8 cellular contexts compared by ENCODE assay signal in the genomic region with DNA sequence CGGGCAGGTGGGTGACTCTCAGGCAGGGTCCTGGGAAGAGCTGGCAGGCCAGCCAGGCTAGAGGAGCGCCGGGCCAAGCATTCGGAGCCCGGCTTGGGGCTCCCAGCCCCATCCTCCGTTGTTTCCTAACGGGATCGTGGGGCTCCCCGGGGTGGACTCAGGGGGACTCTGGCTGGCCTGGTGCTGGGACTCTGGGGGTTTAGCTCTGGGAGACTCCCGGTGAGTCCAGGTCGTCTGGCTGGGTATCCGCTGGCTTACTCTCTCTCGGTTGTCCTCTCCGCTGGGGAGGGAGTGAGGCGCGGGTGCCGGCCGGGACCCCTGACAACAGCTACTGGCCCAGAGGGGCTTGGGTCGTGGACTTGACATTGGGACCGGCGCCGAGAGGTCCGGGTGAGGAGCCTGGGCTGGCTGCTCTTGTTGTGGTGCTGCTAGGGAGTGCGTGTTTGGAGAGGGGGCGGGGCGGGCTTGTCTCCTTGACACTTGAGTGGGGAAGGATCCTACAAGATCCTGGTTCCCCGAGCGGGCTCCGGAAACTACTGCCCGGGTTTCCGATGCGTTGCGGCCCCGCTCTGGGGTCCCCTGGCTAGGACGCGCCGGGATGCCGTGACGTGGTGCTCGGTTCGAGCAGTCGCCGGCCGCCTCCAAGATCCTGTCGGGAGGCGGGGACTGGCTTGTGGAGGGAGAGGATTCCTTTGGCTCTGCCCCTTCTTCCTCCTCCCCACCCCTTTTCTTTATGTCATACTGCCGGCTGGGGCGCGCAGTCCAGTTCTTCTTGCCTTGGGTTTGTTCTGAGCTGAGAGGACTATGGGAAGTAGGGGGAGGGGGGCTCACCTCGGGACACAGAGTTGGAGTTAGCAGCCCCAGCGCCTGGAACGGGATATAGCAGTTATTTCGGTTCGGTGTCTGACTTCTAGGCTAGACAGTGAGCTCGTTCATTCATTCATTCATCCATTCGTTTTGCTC. TPM values are rescaled to one million over a fixed set of nuclear protein-coding genes. Genes with fewer than 3 reads are reported as not detected.
DNase-seq lines count a peak whose midpoint lies in the region; ATAC-seq, FAIRE-seq and TF ChIP-seq lines count a peak whose summit lies in the region.

No MANE protein-coding gene starts in this region.

- H3K36me3 ChIP-seq in ES-I3 (ENCODE audit: insufficient read depth, low read length) (no peaks in the 10 kb centered on the region), HEK293 (ENCODE audit: control insufficient read depth in 2 of 2, insufficient read depth in 1 of 2, low read length in 2 of 2) (peaks cover 3 to 47% of the 10 kb centered on the region in 2 experiments; a peak in 2 of 3 replicates), SU-DHL-6 (ENCODE audit: low read length) (peaks cover 19% of the 10 kb centered on the region), cardiac muscle cell (peaks cover 18% of the 10 kb centered on the region), pancreas (no peaks in the 10 kb centered on the region), tibial artery (peaks cover 0 to 12% (median 9%) of the 10 kb centered on the region in 3 donors)

- H3K79me2 ChIP-seq in SU-DHL-6 (ENCODE audit: insufficient read depth, low read length): peaks cover 56% of the 10 kb centered on the region

- H3K4me3 ChIP-seq in HEK293 (ENCODE audit: low read depth, low read length) (peak overlapping the region; percentile 99), NB4 (ENCODE audit: low read depth, low read length) (peak overlapping the region; percentile 83), SU-DHL-6 (ENCODE audit: insufficient read depth, low read length, poor library complexity, severe bottlenecking) (peak overlapping the region; percentile 91), cardiac muscle cell (peak overlapping the region; percentile 91), pancreas (peak overlapping the region; percentile 91 to 97 (median 96)), tibial artery (peak overlapping the region; percentile 80 to 99)

- peaks cover 25% of the 10 kb centered on the region for H3K4me1 ChIP-seq in ES-I3 (ENCODE audit: insufficient read depth, low read length)
- H3K4me1 ChIP-seq in HEK293 (ENCODE audit: control insufficient read depth, insufficient read depth, low read length): 0 out of 2 replicates have a peak, but pooled peaks cover 4% of the 10 kb centered on the region
- H3K4me1 ChIP-seq in cardiac muscle cell (ENCODE audit: low read depth): peaks cover 9% of the 10 kb centered on the region
- peaks cover 6 to 11% (median 10%) of the 10 kb centered on the region in 3 donors for H3K4me1 ChIP-seq in pancreas
- peaks cover 0 to 22% (median 17%) of the 10 kb centered on the region in 4 donors for H3K4me1 ChIP-seq in tibial artery

- peaks cover 28% of the 10 kb centered on the region for H3K4me1 Mint-ChIP-seq in activated naive CD8-positive, alpha-beta T cell treated with anti-CD3 and anti-CD28 coated beads, Interleukin-2, amount 50 U/mL, for 24 hours

- H3K9me3 ChIP-seq in ES-I3 (ENCODE audit: control insufficient read depth, insufficient read depth, low read length) (no peaks in the 10 kb centered on the region), HEK293 (ENCODE audit: control insufficient read depth, insufficient read depth, low read depth, low read length) (no peaks in the 10 kb centered on the region), SU-DHL-6 (ENCODE audit: insufficient read depth, low read length) (no peaks in the 10 kb centered on the region), cardiac muscle cell (ENCODE audit: low read depth) (no peaks in the 10 kb centered on the region), pancreas (no peaks in the 10 kb centered on the region), tibial artery (no peaks in the 10 kb centered on the region)

- no peaks in the 10 kb centered on the region for H3K9me2 ChIP-seq in SU-DHL-6 (replicated peaks; ENCODE audit: insufficient read depth, low read length)

- DNase-seq in NB4 (ENCODE audit: low read depth) (peak; percentile 88), cardiac muscle cell (ENCODE audit: low read depth in 1 of 2, low spot score in 1 of 2) (peak; percentile 90 to 92), pancreas (peak; percentile 63 to 89 (median 76)), tibial artery (peak; percentile 79 to 84)
- DNase-seq in activated naive CD8-positive, alpha-beta T cell treated with anti-CD3 and anti-CD28 coated beads, Interleukin-2, amount 50 U/mL, for 24 hours: peak; percentile 68

- H3K27ac ChIP-seq in HEK293 (ENCODE audit: extremely low read depth, low read depth, low read length) (peak overlapping the region; percentile 81), SU-DHL-6 (ENCODE audit: low read depth, low read length) (peak overlapping the region; percentile 80), cardiac muscle cell (peak overlapping the region; percentile 86), pancreas (peak overlapping the region; percentile 70 to 86 (median 76)), tibial artery (peak overlapping the region; percentile 89 to 96)

- WGBS in pancreas, 2 donors: 0 to 1% methylated on average over 52 to 56 of the region's 56 CpGs

- H3K9ac ChIP-seq in ES-I3 (ENCODE audit: low read depth, low read length) (peak overlapping the region; percentile 94), SU-DHL-6 (ENCODE audit: low read length) (peak overlapping the region; percentile 98)

- TF ChIP-seq POLR2A in NB4 (IDR thresholded peaks at IDR 0.05; ENCODE audit: extremely low read depth, insufficient read length): peak; percentile 15

- peak overlapping the region; percentile 66 for H2AFZ ChIP-seq in SU-DHL-6 (ENCODE audit: low read depth, low read length, severe bottlenecking)

- POLR2A ChIA-PET in HEK293 (lab: Yijun Ruan, JAX): interaction anchor here (0.6 to 1.3 kb wide), 3 partner anchors 10 to 80 kb away, joined by 3 to 11 read pairs (median 6); no protein-coding TSS in a partner anchor

- TF ChIP-seq CTCF in HEK293 (tag by site-specific recombination; IDR thresholded peaks at IDR 0.05): no peak
- no peak for TF ChIP-seq CTCF in NB4 (IDR thresholded peaks at IDR 0.05; ENCODE audit: low read depth, low read length)
- TF ChIP-seq CTCF in SU-DHL-6 (IDR thresholded peaks at IDR 0.05; ENCODE audit: insufficient read depth, low read length, poor library complexity, severe bottlenecking): no peak
- TF ChIP-seq CTCF in cardiac muscle cell (IDR thresholded peaks at IDR 0.05; ENCODE audit: low read depth, low read length): no peak
- no peak for TF ChIP-seq CTCF in pancreas (IDR thresholded peaks at IDR 0.05)
- TF ChIP-seq CTCF in tibial artery (IDR thresholded peaks at IDR 0.05): no peak

- peaks cover 53% of the 10 kb centered on the region for H3K36me3 Mint-ChIP-seq in activated naive CD8-positive, alpha-beta T cell treated with anti-CD3 and anti-CD28 coated beads, Interleukin-2, amount 50 U/mL, for 24 hours (ENCODE audit: low read depth)

- H3K4me3 Mint-ChIP-seq in activated naive CD8-positive, alpha-beta T cell treated with anti-CD3 and anti-CD28 coated beads, Interleukin-2, amount 50 U/mL, for 24 hours: peak overlapping the region; percentile 99

- peak overlapping the region; percentile 100 for H3K27ac Mint-ChIP-seq in activated naive CD8-positive, alpha-beta T cell treated with anti-CD3 and anti-CD28 coated beads, Interleukin-2, amount 50 U/mL, for 24 hours

- FAIRE-seq in pancreas (lab: Jason Lieb, UNC): no peak

- no peaks in the 10 kb centered on the region; the same call in 1 of the 2 replicates for H3F3A ChIP-seq in SU-DHL-6 (ENCODE audit: insufficient read depth)

- no peaks in the 10 kb centered on the region for H3K9me3 Mint-ChIP-seq in activated naive CD8-positive, alpha-beta T cell treated with anti-CD3 and anti-CD28 coated beads, Interleukin-2, amount 50 U/mL, for 24 hours

- peak overlapping the region; percentile 77 for H3K4me2 ChIP-seq in SU-DHL-6 (ENCODE audit: low read depth, low read length, poor library complexity, severe bottlenecking)

- 0 out of 2 replicates have a peak, but pooled peaks cover 8% of the 10 kb centered on the region for H4K20me1 ChIP-seq in SU-DHL-6 (ENCODE audit: low read depth, low read length)

- no peaks in the 10 kb centered on the region for H3K27me3 Mint-ChIP-seq in activated naive CD8-positive, alpha-beta T cell treated with anti-CD3 and anti-CD28 coated beads, Interleukin-2, amount 50 U/mL, for 24 hours

- CTCF ChIA-PET in HEK293 (lab: Yijun Ruan, JAX): interaction anchor here (0.6 to 2.6 kb wide), 7 partner anchors 14 to 1901 kb away, joined by 3 to 12 read pairs (median 4); no protein-coding TSS in a partner anchor

- ATAC-seq in activated naive CD8-positive, alpha-beta T cell treated with anti-CD3 and anti-CD28 coated beads, Interleukin-2, amount 50 U/mL, for 24 hours: peak; percentile 42
- ATAC-seq in pancreas: peak; percentile 59 to 80 (median 69)

- no peaks in the 10 kb centered on the region for H3K27me3 ChIP-seq in SU-DHL-6 (ENCODE audit: low read length)
- H3K27me3 ChIP-seq in cardiac muscle cell: no peaks in the 10 kb centered on the region
- H3K27me3 ChIP-seq in pancreas: no peaks in the 10 kb centered on the region
- no peaks in the 10 kb centered on the region for H3K27me3 ChIP-seq in tibial artery

- intact Hi-C loops in pancreas (cut with DNase I): no loop called here
- intact Hi-C loops in tibial artery (cut with DNase I; ENCODE audit: low total_unique reads): loop anchor here (5.0 to 10.0 kb wide), 2 partner anchors 208 to 619 kb away; a partner anchor contains a TSS

TF ChIP-seq in HEK293, 187 proteins besides CTCF, POLR2A, EP300 and RAD21 (continues in another document):
- TF ChIP-seq ZNF610 (tag by site-specific recombination; IDR thresholded peaks at IDR 0.05; ENCODE audit: borderline replicate concordance) (no peak), MZF1 (tag by site-specific recombination; IDR thresholded peaks at IDR 0.05; ENCODE audit: borderline replicate concordance) (no peak), ZNF24 (tag by site-specific recombination; IDR thresholded peaks at IDR 0.05) (peak; percentile 90), ZNF335 (tag by site-specific recombination; conservative IDR thresholded peaks at IDR 0.05) (peak; percentile 62)
- TF ChIP-seq, protein P1, sequence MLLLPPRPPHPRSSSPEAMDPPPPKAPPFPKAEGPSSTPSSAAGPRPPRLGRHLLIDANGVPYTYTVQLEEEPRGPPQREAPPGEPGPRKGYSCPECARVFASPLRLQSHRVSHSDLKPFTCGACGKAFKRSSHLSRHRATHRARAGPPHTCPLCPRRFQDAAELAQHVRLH (tag by site-specific recombination; IDR thresholded peaks at IDR 0.05): no peak

RNA-seq across cellular contexts. Expression of a gene that starts 0.6 kb away (rescaled TPM):
- 34.4 and 74.4 TPM in 2 replicates for total RNA-seq in cardiac muscle cell
- polyA plus RNA-seq in cardiac muscle cell: 16.2 and 24.3 TPM in 2 replicates
- total RNA-seq in pancreas: 10 to 100 TPM in 2 of 6 donors, 1 to 10 TPM in 4; 5.8 to 14.0 (median 8.7) TPM
- polyA plus RNA-seq in pancreas: 1 to 10 TPM; 4.6 to 4.7 TPM

Comparison
In these comparisons a context has a peak if more than half of its experiments do, and no peak if none do; other contexts are left out.
1. Peak in every context shown above with its lines: DNase-seq, ATAC-seq, H3K4me3 ChIP-seq and H3K27ac ChIP-seq.